In genomic region chr19:53485046-53486004, GRCh38 we compare ENCODE assay signal across 28 cellular contexts.
"Had no signal": no experiment of that assay in that cellular context is flagged by ENCODE, and none has a peak within 500 bp of the region (broad histone marks: within the 10 kb centered on the region; RNA-seq: fewer than 3 reads in every experiment).

No MANE protein-coding gene starts in this region.

- H3K4me1 ChIP-seq: ascending aorta, body of pancreas had no signal

- H3K4me3 ChIP-seq: ascending aorta, body of pancreas had no signal

- H3K27ac ChIP-seq: ascending aorta, body of pancreas had no signal

- FAIRE-seq: bronchial epithelial cell had no signal

- H3K27me3 ChIP-seq: ascending aorta, body of pancreas had no signal

- DNase-seq: activated B cell treated with CpG ODN at 0.5 μM for 24 hours; activated CD4-positive, alpha-beta T cell treated with anti-CD3 and anti-CD28 coated beads for 1 hour; activated CD4-positive, alpha-beta T cell treated with anti-CD3 and anti-CD28 coated beads, Interleukin-2, amount 10 ng/mL, durations not matched to agents 24 days and 14 days; activated CD4-positive, alpha-beta T cell treated with anti-CD3 and anti-CD28 coated beads, Interleukin-2, amount 50 U/mL, for 48 hours; activated CD8-positive, alpha-beta memory T cell treated with anti-CD3 and anti-CD28 coated beads, Interleukin-2, amount 10 ng/mL, durations not matched to agents 7 days and 5 days; activated effector memory CD4-positive, alpha-beta T cell treated with anti-CD3 and anti-CD28 coated beads, Interleukin-2, amount 50 U/mL, for 16 hours; activated naive CD4-positive, alpha-beta T cell treated with Interleukin-2 at 50 U/mL for 16 hours; activated naive CD8-positive, alpha-beta T cell treated with anti-CD3 and anti-CD28 coated beads, Interleukin-2, amount 50 U/mL, for 24 hours; activated T-cell treated with anti-CD3 and anti-CD28 coated beads, Interleukin-2, amount 50 U/mL, for 4 hours; amniotic stem cell; body of pancreas; central memory CD4-positive, alpha-beta T cell; MM.1S; NCI-H1105 treated with DMSO at 0.1 percent for 48 hours; NCI-H146; NCI-H187 treated with DMSO at 0.1 percent for 48 hours; NCI-H2081 treated with DMSO at 0.1 percent for 48 hours; NCI-H2171; NCI-H2227 treated with DMSO at 0.1 percent for 48 hours; NCI-H446 treated with DMSO at 0.1 percent for 48 hours; NCI-H526; NCI-H82; SIG-M5; T-helper 17 cell; T-helper 9 cell had no signal

- ATAC-seq: activated CD8-positive, alpha-beta memory T cell treated with anti-CD3 and anti-CD28 coated beads, Interleukin-2, amount 10 ng/mL, durations not matched to agents 7 days and 5 days; activated naive CD4-positive, alpha-beta T cell treated with anti-CD3 and anti-CD28 coated beads, Interleukin-2, amount 50 U/mL, for 72 hours; activated naive CD8-positive, alpha-beta T cell treated with anti-CD3 and anti-CD28 coated beads, Interleukin-2, amount 50 U/mL, for 24 hours; activated T-cell treated with anti-CD3 and anti-CD28 coated beads, Interleukin-2, amount 50 U/mL, for 4 hours; body of pancreas; T-helper 17 cell had no signal
